ENCODE assay signal across 8 cellular contexts in the genomic region with DNA sequence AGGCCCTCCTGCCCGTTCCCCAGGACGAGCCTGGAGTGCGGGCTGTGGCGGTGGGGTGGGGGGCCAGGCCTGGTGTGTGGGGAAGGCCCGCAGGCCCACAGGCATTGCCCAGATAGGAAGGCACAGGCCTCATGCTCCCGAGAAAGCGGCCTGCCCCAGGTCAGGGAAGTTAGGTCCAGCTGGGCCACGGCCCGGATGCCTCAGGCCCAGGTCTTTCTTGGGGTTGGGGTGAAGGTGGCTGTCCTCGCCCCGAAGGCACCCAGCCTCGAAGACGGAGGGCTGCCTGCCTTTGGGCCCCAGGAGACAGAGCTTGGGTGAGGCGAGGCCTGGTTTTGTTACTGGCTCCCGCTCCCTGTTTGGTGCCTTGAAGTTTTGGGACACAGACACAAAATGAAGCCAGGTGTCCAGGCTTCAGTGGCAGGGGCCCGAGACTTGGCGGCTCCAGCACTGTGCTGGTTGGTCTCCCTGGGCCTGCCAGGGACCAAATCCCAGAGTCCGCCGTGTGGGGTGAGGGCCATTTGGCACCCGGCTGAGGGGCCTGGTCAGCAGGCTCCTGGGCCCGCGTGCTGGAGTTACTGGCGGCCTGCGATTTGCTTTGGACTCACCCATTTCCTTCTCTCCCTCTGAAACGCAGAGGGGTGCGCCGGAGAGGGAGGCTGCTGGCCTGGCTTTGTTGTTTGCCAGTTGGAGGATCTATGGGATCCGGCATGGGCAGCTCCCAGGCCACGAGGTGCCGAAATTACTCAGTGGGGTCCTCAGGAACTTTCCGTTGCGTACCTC. TPM values are rescaled to one million over a fixed set of nuclear protein-coding genes. Genes with fewer than 3 reads are reported as not detected.
DNase-seq lines count a peak whose midpoint lies in the region; ATAC-seq and TF ChIP-seq lines count a peak whose summit lies in the region.

No MANE protein-coding gene starts in this region.

- no peaks in the 10 kb centered on the region for H3K27me3 ChIP-seq in naive thymus-derived CD4-positive, alpha-beta T cell (ENCODE audit: control insufficient read depth in 2 of 2, insufficient read depth in 2 of 2, low read length in 2 of 2)

- no peak for ATAC-seq in naive thymus-derived CD4-positive, alpha-beta T cell
- ATAC-seq in GM18517 (IDR thresholded peaks at IDR 0.05; ENCODE audit: unreplicated experiment), result no peak
- ATAC-seq in HG03354 (IDR thresholded peaks at IDR 0.05; ENCODE audit: poor library complexity, severe bottlenecking, unreplicated experiment), result no peak

- H3K27ac ChIP-seq in naive thymus-derived CD4-positive, alpha-beta T cell (ENCODE audit: low read depth, low read length), result peak overlapping the region; percentile 78

- POLR2A ChIA-PET in naive thymus-derived CD4-positive, alpha-beta T cell (lab: Charles Lee), result interaction anchor here (0.6 to 10.1 kb wide), 16 partner anchors 9 to 348 kb away, joined by 3 to 244 read pairs (median 6); partner anchors contain the start of genes MORN1 and RER1

- H3K4me1 Mint-ChIP-seq in T-helper 1 cell treated with Interleukin-12 subunit alpha and Interleukin-12 subunit beta and Interleukin-4 antibody, amounts not matched to agents 30 μg/mL and 1 μg/mL, for 36 hours (ENCODE audit: low read depth), result peaks cover 43% of the 10 kb centered on the region
- peaks cover 25 to 43% (median 35%) of the 10 kb centered on the region in 7 donors for H3K4me1 Mint-ChIP-seq in naive thymus-derived CD4-positive, alpha-beta T cell

- TF ChIP-seq CTCF in GM12875 (IDR thresholded peaks at IDR 0.05; ENCODE audit: borderline replicate concordance, insufficient read depth, low read depth, low read length) (no peak), epithelial cell of proximal tubule (conservative IDR thresholded peaks at IDR 0.05; ENCODE audit: low read depth, low read length) (no peak)

- no peaks in the 10 kb centered on the region for H3K9me3 ChIP-seq in naive thymus-derived CD4-positive, alpha-beta T cell (ENCODE audit: control insufficient read depth in 2 of 3, low read length in 3 of 3)

- no peaks in the 10 kb centered on the region for H3K9me3 Mint-ChIP-seq in T-helper 1 cell treated with Interleukin-12 subunit alpha and Interleukin-12 subunit beta and Interleukin-4 antibody, amounts not matched to agents 30 μg/mL and 1 μg/mL, for 36 hours
- H3K9me3 Mint-ChIP-seq in naive thymus-derived CD4-positive, alpha-beta T cell, result peaks cover 0 to 6% (median 0%) of the 10 kb centered on the region in 11 donors

- H3K4me1 ChIP-seq in naive thymus-derived CD4-positive, alpha-beta T cell (ENCODE audit: control insufficient read depth in 2 of 2, insufficient read depth in 2 of 2, low read length in 2 of 2), result peaks cover 29 to 39% of the 10 kb centered on the region in 2 donors

- peak overlapping the region; percentile 96 for H3K27ac Mint-ChIP-seq in T-helper 1 cell treated with Interleukin-12 subunit alpha and Interleukin-12 subunit beta and Interleukin-4 antibody, amounts not matched to agents 30 μg/mL and 1 μg/mL, for 36 hours
- peak overlapping the region; percentile 91 to 99 (median 97) for H3K27ac Mint-ChIP-seq in naive thymus-derived CD4-positive, alpha-beta T cell

- peaks cover 0 to 28% (median 0%) of the 10 kb centered on the region in 3 experiments for H3K36me3 ChIP-seq in naive thymus-derived CD4-positive, alpha-beta T cell (ENCODE audit: control insufficient read depth in 2 of 3, insufficient read depth in 3 of 3, low read length in 3 of 3)

- H3K4me3 Mint-ChIP-seq in T-helper 1 cell treated with Interleukin-12 subunit alpha and Interleukin-12 subunit beta and Interleukin-4 antibody, amounts not matched to agents 30 μg/mL and 1 μg/mL, for 36 hours, result peak overlapping the region; percentile 98
- peak overlapping the region; percentile 89 to 100 (median 95) for H3K4me3 Mint-ChIP-seq in naive thymus-derived CD4-positive, alpha-beta T cell

- H3K36me3 Mint-ChIP-seq in T-helper 1 cell treated with Interleukin-12 subunit alpha and Interleukin-12 subunit beta and Interleukin-4 antibody, amounts not matched to agents 30 μg/mL and 1 μg/mL, for 36 hours (ENCODE audit: low read depth), result peaks cover 12% of the 10 kb centered on the region
- peaks cover 0 to 17% (median 4%) of the 10 kb centered on the region in 5 donors for H3K36me3 Mint-ChIP-seq in naive thymus-derived CD4-positive, alpha-beta T cell

- intact Hi-C loops in naive thymus-derived CD4-positive, alpha-beta T cell (cut with micrococcal nuclease), result no loop called here

- H3K4me3 ChIP-seq in GM12875 (ENCODE audit: low read depth, low read length), result peak overlapping the region; percentile 74
- H3K4me3 ChIP-seq in epithelial cell of proximal tubule (ENCODE audit: low read depth, low read length), result peak overlapping the region; percentile 73
- peak overlapping the region; percentile 83 for H3K4me3 ChIP-seq in naive thymus-derived CD4-positive, alpha-beta T cell (ENCODE audit: low read length)

- H3K27me3 Mint-ChIP-seq in T-helper 1 cell treated with Interleukin-12 subunit alpha and Interleukin-12 subunit beta and Interleukin-4 antibody, amounts not matched to agents 30 μg/mL and 1 μg/mL, for 36 hours (ENCODE audit: low read depth), result peaks cover 4% of the 10 kb centered on the region
- peaks cover 0 to 3% (median 0%) of the 10 kb centered on the region in 5 donors for H3K27me3 Mint-ChIP-seq in naive thymus-derived CD4-positive, alpha-beta T cell

- CTCF ChIA-PET in naive thymus-derived CD4-positive, alpha-beta T cell (lab: Charles Lee), result interaction anchor here (0.8 to 3.7 kb wide), 6 partner anchors 9 to 152 kb away, joined by 3 to 16 read pairs (median 4); partner anchors contain the start of gene FAAP20

- DNase-seq in epithelial cell of proximal tubule (ENCODE audit: low read depth) (no peak), NCI-H1048 (lab: John Stamatoyannopoulos, UW) (no peak), T-helper 9 cell (no peak)
- peak in 2 of 9 donors; percentile 31 to 32 for DNase-seq in naive thymus-derived CD4-positive, alpha-beta T cell

RNA-seq across cellular contexts. Expression of gene SKI, which starts 2.0 kb away (rescaled TPM):
- total RNA-seq in epithelial cell of proximal tubule, result 13.5 and 20.2 TPM in 2 replicates
- 100 to 1,000 TPM in 2 of 5 experiments, 10 to 100 TPM in 3; 63.4 to 278 (median 97.9) TPM for total RNA-seq in naive thymus-derived CD4-positive, alpha-beta T cell
- polyA plus RNA-seq in naive thymus-derived CD4-positive, alpha-beta T cell, result under 1 TPM; 0.61 to 0.92 TPM

RNA-seq across cellular contexts. Expression of gene FAAP20, which starts 35.5 kb away (rescaled TPM):
- total RNA-seq in epithelial cell of proximal tubule, result 40.0 and 63.3 TPM in 2 replicates
- 10 to 100 TPM; 43.2 to 56.2 (median 48.8) TPM for total RNA-seq in naive thymus-derived CD4-positive, alpha-beta T cell
- 10 to 100 TPM; 55.9 to 77.0 TPM for polyA plus RNA-seq in naive thymus-derived CD4-positive, alpha-beta T cell
